Comparison of ENCODE assay signal across 1 cellular context in the genomic region with DNA sequence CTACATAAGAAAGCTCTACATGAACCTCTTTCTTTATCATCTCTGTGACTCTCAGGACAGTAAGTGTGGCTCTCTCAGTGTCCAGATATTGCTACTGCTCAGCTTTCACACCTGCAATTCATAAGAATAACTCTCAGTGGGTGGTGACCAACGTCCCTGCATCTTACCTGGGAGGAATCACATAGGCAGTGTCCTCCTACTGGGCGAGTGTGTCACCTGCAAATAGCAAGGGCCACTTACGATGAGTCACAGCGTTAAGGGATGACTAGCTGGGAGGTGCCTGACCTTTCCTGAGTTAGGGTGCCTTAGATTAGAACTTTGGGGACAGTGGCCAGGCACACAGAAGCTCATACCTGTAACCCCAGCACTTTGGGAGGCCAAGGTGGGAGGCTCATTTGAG.
TF ChIP-seq lines count a peak whose summit lies in the region.

No MANE protein-coding gene starts in this region.

TF ChIP-seq in IMR-90, 13 proteins besides CTCF, POLR2A, EP300 and RAD21:
- no peak for TF ChIP-seq BHLHE40 (IDR thresholded peaks at IDR 0.05; ENCODE audit: low read depth, low read length)
- TF ChIP-seq MAZ (IDR thresholded peaks at IDR 0.05; ENCODE audit: borderline replicate concordance, low read depth, low read length), result no peak
- TF ChIP-seq NFE2L2 (IDR thresholded peaks at IDR 0.05; ENCODE audit: low read depth, low read length), result no peak
- TF ChIP-seq, protein P1, sequence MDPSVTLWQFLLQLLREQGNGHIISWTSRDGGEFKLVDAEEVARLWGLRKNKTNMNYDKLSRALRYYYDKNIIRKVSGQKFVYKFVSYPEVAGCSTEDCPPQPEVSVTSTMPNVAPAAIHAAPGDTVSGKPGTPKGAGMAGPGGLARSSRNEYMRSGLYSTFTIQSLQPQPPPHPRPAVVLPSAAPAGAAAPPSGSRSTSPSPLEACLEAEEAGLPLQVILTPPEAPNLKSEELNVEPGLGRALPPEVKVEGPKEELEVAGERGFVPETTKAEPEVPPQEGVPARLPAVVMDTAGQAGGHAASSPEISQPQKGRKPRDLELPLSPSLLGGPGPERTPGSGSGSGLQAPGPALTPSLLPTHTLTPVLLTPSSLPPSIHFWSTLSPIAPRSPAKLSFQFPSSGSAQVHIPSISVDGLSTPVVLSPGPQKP (IDR thresholded peaks at IDR 0.05; ENCODE audit: borderline replicate concordance, low read depth, low read length), result no peak
- no peak for TF ChIP-seq RCOR1 (IDR thresholded peaks at IDR 0.05; ENCODE audit: insufficient replicate concordance, low read length)
- TF ChIP-seq MAFK (IDR thresholded peaks at IDR 0.05; ENCODE audit: low read depth, low read length), result no peak
- TF ChIP-seq CHD1 (IDR thresholded peaks at IDR 0.05; ENCODE audit: low read depth, low read length), result no peak
TF ChIP-seq in IMR-90: peak in this region for 0.
